ENCODE assay signal across 3 cellular contexts in genomic region chr6:80485494-80485893, GRCh38.
A peak's percentile ranks its signal among the peaks of the same experiment; 100 is the strongest.
DNase-seq lines count a peak whose midpoint lies in the region; ATAC-seq, FAIRE-seq and TF ChIP-seq lines count a peak whose summit lies in the region.
"Not testable (repeated sequence)": the region's sequence is repeated elsewhere in the genome, so short reads cannot be mapped to it uniquely, and the experiment has no call there.

No MANE protein-coding gene starts in this region.

- intact Hi-C loops in Right ventricle myocardium inferior (cut with DNase I); kidney (cut with DNase I); posterior vena cava (cut with DNase I): not testable (repeated sequence)

- not testable (repeated sequence) for H3K36me3 ChIP-seq in kidney (ENCODE audit: control insufficient read depth in 1 of 2, insufficient read depth in 2 of 2, low read length in 2 of 2)

- not testable (repeated sequence) for H3K9ac ChIP-seq in kidney (ENCODE audit: low read length in 2 of 2)

- not testable (repeated sequence) for H3K4me3 ChIP-seq in kidney (ENCODE audit: low read length in 2 of 2)

- H3K4me1 ChIP-seq in kidney (ENCODE audit: control insufficient read depth in 1 of 2, insufficient read depth in 1 of 2, low read depth in 1 of 2, low read length in 2 of 2): not testable (repeated sequence)

- not testable (repeated sequence) for TF ChIP-seq CTCF in kidney (IDR thresholded peaks at IDR 0.05; ENCODE audit: borderline replicate concordance, extremely low read depth, insufficient read depth)

- H3K9me3 ChIP-seq in kidney (ENCODE audit: control insufficient read depth in 1 of 2, low read length in 2 of 2): not testable (repeated sequence)

- DNase-seq in Right ventricle myocardium inferior (ENCODE audit: missing footprints) (peak; percentile 20), kidney (peak; percentile 54), posterior vena cava (ENCODE audit: low spot score) (peak; percentile 62)

- FAIRE-seq in kidney (lab: Jason Lieb, UNC): not testable (repeated sequence)

- H3K27ac ChIP-seq in kidney (ENCODE audit: low read depth in 2 of 2, low read length in 2 of 2): not testable (repeated sequence)

- ATAC-seq in Right ventricle myocardium inferior: not testable (repeated sequence)
